ENCODE assay signal across 8 cellular contexts in the genomic region with DNA sequence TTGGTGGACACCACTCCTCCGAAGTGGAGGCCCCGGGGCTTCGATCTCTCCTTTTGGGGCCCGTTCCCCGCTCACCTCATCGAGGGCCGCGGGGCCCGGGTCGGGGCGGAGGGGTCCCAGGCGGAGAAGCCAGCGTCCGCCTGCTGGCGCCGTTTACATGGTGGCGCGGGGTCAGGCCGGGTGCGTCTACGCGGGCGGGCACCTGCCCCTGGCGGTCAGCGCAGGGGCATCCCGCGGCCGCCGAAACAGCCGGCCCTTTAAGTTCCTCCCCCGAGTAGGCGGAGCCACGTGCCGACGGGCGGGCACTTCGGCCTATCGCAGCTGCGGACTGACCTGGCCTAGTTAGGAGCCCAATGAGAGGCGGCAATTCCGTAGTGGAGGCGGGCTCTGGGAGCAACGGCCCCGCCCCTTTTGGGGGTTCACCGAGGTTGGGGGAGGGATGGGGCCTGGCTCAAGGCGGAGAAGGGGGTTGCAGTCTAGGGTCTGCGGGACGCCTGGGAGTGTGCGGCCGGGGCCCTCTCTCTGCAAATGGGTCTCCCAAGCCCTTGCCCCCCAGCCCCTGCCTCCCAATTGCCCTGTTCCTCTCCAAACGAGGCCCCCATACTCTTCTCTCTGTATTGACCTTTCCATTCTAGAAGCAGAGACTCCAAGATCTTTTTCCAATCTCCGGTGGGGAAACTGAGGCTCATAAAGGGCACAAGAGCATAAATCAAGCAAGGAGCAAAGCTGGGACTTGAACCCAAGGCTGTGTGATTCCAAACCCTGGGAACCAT. TPM values are rescaled to one million over a fixed set of nuclear protein-coding genes. Genes with fewer than 3 reads are reported as not detected.
A peak's percentile ranks its signal among the peaks of the same experiment; 100 is the strongest.
DNase-seq lines count a peak whose midpoint lies in the region; ATAC-seq and TF ChIP-seq lines count a peak whose summit lies in the region.

A gene with protein sequence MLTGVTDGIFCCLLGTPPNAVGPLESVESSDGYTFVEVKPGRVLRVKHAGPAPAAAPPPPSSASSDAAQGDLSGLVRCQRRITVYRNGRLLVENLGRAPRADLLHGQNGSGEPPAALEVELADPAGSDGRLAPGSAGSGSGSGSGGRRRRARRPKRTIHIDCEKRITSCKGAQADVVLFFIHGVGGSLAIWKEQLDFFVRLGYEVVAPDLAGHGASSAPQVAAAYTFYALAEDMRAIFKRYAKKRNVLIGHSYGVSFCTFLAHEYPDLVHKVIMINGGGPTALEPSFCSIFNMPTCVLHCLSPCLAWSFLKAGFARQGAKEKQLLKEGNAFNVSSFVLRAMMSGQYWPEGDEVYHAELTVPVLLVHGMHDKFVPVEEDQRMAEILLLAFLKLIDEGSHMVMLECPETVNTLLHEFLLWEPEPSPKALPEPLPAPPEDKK (minus strand): TSS at position 259 of the 773 bp plus-strand sequence. CDS start 1,809 bp downstream, outside the sequence.

- H3K36me3 ChIP-seq in rectal smooth muscle tissue (ENCODE audit: control insufficient read depth, insufficient read depth, low read length), result no peaks in the 10 kb centered on the region
- H3K36me3 ChIP-seq in vagina, result peaks cover 0 to 2% of the 10 kb centered on the region in 2 donors

- peak; percentile 64 for ATAC-seq in HG02852 (IDR thresholded peaks at IDR 0.05; ENCODE audit: unreplicated experiment)

- no peaks in the 10 kb centered on the region for H3K9me3 ChIP-seq in vagina

- H3K4me1 ChIP-seq in rectal smooth muscle tissue (ENCODE audit: control insufficient read depth, insufficient read depth, low read length) (peaks cover 16% of the 10 kb centered on the region), vagina (peaks cover 51% of the 10 kb centered on the region)

- H3K27me3 ChIP-seq in rectal smooth muscle tissue (ENCODE audit: control insufficient read depth, insufficient read depth, low read length) (no peaks in the 10 kb centered on the region), vagina (no peaks in the 10 kb centered on the region)

- TF ChIP-seq POLR2A in vagina (IDR thresholded peaks at IDR 0.05), result peak in 1 of 2 donors; percentile 49

- H3K4me3 ChIP-seq in astrocyte of the cerebellum (ENCODE audit: low read depth, low read length) (peak within 1 kb of the TSS; percentile 67), rectal smooth muscle tissue (ENCODE audit: low read length) (peak within 1 kb of the TSS; percentile 79), vagina (peak within 1 kb of the TSS; percentile 60 to 89)

- DNase-seq in GM13976 (ENCODE audit: low spot score), result peak; percentile 96
- DNase-seq in NCI-H1694 treated with DMSO at 0.1 percent for 48 hours (lab: John Stamatoyannopoulos, UW), result peak; percentile 34
- DNase-seq in T-helper 22 cell (ENCODE audit: low read depth), result peak; percentile 85
- peak; percentile 88 for DNase-seq in astrocyte of the cerebellum (ENCODE audit: low read depth)
- DNase-seq in hepatic stellate cell (ENCODE audit: low spot score), result peak; percentile 99
- peak in 1 of 2 donors; percentile 97 for DNase-seq in vagina (ENCODE audit: extremely low spot score in 2 of 2)

- in situ Hi-C loops in GM13976 (cut with MboI; ENCODE audit: low sequenced_read_pairs, unreplicated experiment), result no loop called here
- in situ Hi-C loops in astrocyte of the cerebellum (cut with HindIII; ENCODE audit: low sequenced_read_pairs), result loop anchor here (25.0 kb wide), 1 partner anchor 141 kb away; no protein-coding TSS in a partner anchor

- TF ChIP-seq CTCF in GM13976 (IDR thresholded peaks at IDR 0.05; ENCODE audit: borderline replicate concordance, control extremely low read depth, extremely low read depth, insufficient read depth, missing control alignments), result peak; percentile 37
- TF ChIP-seq CTCF in astrocyte of the cerebellum (IDR thresholded peaks at IDR 0.05; ENCODE audit: low read depth, low read length, missing control alignments), result peak; percentile 45
- peak; percentile 33 to 71 (median 51) for TF ChIP-seq CTCF in vagina (IDR thresholded peaks at IDR 0.05)

- peak within 1 kb of the TSS; percentile 34 for H3K9ac ChIP-seq in rectal smooth muscle tissue (ENCODE audit: low read length)

- intact Hi-C loops in vagina (cut with DNase I), result no loop called here

- peak within 1 kb of the TSS; percentile 92 for H3K27ac ChIP-seq in rectal smooth muscle tissue (ENCODE audit: low read depth, low read length)
- H3K27ac ChIP-seq in vagina, result peak within 1 kb of the TSS; percentile 92

RNA-seq across cellular contexts. Expression of the gene that starts here (rescaled TPM):
- 10.8 TPM for total RNA-seq in vagina
